ENCODE assay signal across 1 cellular context in the genomic region with DNA sequence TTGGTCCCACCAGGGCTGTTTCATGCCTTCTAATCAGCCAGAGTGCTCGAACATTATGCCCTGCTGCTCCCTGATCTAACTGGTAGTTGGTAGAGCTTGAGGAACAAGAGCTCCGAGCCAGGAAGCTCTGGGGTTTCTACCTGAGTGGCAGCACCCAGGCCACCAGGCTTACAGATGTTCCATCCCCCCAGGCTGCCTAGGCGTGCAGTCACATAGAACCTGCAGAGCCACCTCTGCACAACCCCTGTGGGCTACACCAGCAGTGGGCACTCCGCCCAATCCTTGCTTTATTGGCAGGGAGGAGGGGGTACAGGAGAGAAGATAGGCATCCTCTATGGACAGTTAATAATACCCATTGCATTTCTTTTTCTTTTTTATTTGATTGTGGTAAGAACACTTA.
TF ChIP-seq lines count a peak whose summit lies in the region.

No MANE protein-coding gene starts in this region.

TF ChIP-seq in GM23338, 12 proteins besides CTCF, POLR2A, EP300 and RAD21 (continued from another document):
- TF ChIP-seq, protein P1, sequence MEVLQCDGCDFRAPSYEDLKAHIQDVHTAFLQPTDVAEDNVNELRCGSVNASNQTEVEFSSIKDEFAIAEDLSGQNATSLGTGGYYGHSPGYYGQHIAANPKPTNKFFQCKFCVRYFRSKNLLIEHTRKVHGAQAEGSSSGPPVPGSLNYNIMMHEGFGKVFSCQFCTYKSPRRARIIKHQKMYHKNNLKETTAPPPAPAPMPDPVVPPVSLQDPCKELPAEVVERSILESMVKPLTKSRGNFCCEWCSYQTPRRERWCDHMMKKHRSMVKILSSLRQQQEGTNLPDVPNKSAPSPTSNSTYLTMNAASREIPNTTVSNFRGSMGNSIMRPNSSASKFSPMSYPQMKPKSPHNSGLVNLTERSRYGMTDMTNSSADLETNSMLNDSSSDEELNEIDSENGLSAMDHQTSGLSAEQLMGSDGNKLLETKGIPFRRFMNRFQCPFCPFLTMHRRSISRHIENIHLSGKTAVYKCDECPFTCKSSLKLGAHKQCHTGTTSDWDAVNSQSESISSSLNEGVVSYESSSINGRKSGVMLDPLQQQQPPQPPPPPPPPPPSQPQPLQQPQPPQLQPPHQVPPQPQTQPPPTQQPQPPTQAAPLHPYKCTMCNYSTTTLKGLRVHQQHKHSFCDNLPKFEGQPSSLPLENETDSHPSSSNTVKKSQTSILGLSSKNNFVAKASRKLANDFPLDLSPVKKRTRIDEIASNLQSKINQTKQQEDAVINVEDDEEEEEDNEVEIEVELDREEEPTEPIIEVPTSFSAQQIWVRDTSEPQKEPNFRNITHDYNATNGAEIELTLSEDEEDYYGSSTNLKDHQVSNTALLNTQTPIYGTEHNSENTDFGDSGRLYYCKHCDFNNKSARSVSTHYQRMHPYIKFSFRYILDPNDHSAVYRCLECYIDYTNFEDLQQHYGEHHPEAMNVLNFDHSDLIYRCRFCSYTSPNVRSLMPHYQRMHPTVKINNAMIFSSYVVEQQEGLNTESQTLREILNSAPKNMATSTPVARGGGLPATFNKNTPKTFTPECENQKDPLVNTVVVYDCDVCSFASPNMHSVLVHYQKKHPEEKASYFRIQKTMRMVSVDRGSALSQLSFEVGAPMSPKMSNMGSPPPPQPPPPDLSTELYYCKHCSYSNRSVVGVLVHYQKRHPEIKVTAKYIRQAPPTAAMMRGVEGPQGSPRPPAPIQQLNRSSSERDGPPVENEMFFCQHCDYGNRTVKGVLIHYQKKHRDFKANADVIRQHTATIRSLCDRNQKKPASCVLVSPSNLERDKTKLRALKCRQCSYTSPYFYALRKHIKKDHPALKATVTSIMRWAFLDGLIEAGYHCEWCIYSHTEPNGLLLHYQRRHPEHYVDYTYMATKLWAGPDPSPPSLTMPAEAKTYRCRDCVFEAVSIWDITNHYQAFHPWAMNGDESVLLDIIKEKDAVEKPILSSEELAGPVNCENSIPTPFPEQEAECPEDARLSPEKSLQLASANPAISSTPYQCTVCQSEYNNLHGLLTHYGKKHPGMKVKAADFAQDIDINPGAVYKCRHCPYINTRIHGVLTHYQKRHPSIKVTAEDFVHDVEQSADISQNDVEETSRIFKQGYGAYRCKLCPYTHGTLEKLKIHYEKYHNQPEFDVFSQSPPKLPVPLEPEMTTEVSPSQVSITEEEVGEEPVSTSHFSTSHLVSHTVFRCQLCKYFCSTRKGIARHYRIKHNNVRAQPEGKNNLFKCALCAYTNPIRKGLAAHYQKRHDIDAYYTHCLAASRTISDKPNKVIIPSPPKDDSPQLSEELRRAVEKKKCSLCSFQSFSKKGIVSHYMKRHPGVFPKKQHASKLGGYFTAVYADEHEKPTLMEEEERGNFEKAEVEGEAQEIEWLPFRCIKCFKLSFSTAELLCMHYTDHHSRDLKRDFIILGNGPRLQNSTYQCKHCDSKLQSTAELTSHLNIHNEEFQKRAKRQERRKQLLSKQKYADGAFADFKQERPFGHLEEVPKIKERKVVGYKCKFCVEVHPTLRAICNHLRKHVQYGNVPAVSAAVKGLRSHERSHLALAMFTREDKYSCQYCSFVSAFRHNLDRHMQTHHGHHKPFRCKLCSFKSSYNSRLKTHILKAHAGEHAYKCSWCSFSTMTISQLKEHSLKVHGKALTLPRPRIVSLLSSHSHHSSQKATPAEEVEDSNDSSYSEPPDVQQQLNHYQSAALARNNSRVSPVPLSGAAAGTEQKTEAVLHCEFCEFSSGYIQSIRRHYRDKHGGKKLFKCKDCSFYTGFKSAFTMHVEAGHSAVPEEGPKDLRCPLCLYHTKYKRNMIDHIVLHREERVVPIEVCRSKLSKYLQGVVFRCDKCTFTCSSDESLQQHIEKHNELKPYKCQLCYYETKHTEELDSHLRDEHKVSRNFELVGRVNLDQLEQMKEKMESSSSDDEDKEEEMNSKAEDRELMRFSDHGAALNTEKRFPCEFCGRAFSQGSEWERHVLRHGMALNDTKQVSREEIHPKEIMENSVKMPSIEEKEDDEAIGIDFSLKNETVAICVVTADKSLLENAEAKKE (CRISPR knock-in tag; IDR thresholded peaks at IDR 0.05): no peak
TF ChIP-seq in GM23338: peak in this region for 0.
